Comparison of ENCODE assay signal across 9 cellular contexts in the genomic region with DNA sequence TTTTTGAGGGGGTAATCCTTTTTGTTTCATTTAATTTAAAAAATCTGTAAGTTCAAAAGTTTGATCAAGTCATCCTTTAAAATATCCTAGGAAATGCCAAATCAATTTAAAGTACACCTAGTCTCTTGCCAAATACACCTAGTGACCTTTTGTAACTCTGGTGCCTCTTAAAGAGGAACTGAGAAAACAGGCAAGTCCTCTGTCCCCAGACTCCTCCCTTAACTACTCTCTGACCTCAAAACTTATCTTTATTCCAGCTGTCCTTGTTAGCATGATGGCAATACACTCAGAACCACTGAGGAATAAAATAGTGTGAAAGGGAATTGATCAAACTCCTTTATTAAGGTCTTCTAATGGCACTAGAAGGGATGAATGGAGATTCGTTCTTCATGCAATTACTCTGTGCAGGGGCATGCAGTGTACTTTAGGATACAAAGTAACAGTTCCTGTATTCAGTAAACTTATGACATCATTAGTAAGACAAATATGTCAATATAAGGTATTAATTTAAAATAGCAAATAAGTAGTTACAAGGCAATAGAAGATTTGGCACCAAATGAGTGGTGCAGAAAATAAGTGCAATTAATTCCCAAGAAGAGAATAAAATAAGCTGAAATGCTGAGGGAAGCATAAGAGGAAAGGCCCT. TPM values are rescaled to one million over a fixed set of nuclear protein-coding genes. Genes with fewer than 3 reads are reported as not detected.
DNase-seq lines count a peak whose midpoint lies in the region; ATAC-seq and TF ChIP-seq lines count a peak whose summit lies in the region.
"Had no signal": no experiment of that assay in that cellular context is flagged by ENCODE, and none has a peak within 500 bp of the region (broad histone marks: within the 10 kb centered on the region; RNA-seq: fewer than 3 reads in every experiment).

No MANE protein-coding gene starts in this region.

- WGBS in heart right ventricle, 2 donors: 65 to 75% methylated on average over 1 of the region's 1 CpG

- no peaks in the 10 kb centered on the region for H3K9me3 ChIP-seq in heart right ventricle

- intact Hi-C loops in Right ventricle myocardium inferior (cut with DNase I): no loop called here
- intact Hi-C loops in activated CD4-positive, alpha-beta T cell treated with anti-CD3 and anti-CD28 coated beads, Interleukin-2, amount 10 ng/mL, durations not matched to agents 24 days and 14 days (cut with micrococcal nuclease): no loop called here
- intact Hi-C loops in heart right ventricle (cut with DNase I): no loop called here

- H3K4me1 ChIP-seq in heart right ventricle: peaks cover 0 to 67% (median 32%) of the 10 kb centered on the region in 9 donors

- peaks cover 0 to 14% (median 0%) of the 10 kb centered on the region in 7 donors for H3K27me3 ChIP-seq in heart right ventricle

- DNase-seq in GM13977 (ENCODE audit: low spot score) (peak; percentile 73), caudate nucleus (lab: John Stamatoyannopoulos, UW) (no peak), Right ventricle myocardium inferior (ENCODE audit: missing footprints) (no peak), heart right ventricle (no peak)
- DNase-seq in activated CD4-positive, alpha-beta T cell treated with anti-CD3 and anti-CD28 coated beads, Interleukin-2, amount 10 ng/mL, durations not matched to agents 24 days and 14 days: no peak
- DNase-seq: IMR-90 had no signal

- H3K4me3 Mint-ChIP-seq in brain: peak overlapping the region in 1 of 5 experiments; percentile 34
- no peak overlapping the region for H3K4me3 Mint-ChIP-seq in activated CD4-positive, alpha-beta T cell treated with anti-CD3 and anti-CD28 coated beads, Interleukin-2, amount 10 ng/mL, durations not matched to agents 24 days and 14 days

- peaks cover 38% of the 10 kb centered on the region for H3K4me1 Mint-ChIP-seq in brain
- H3K4me1 Mint-ChIP-seq in activated CD4-positive, alpha-beta T cell treated with anti-CD3 and anti-CD28 coated beads, Interleukin-2, amount 10 ng/mL, durations not matched to agents 24 days and 14 days: peaks cover 19% of the 10 kb centered on the region

- no peaks in the 10 kb centered on the region for H3K36me3 ChIP-seq in heart right ventricle

- H3K4me3 ChIP-seq in heart right ventricle: no peak overlapping the region

- H3K27ac ChIP-seq in caudate nucleus (ENCODE audit: low read depth, low read length) (no peak overlapping the region), heart right ventricle (peak overlapping the region in 2 of 10 donors; percentile 32)

- H3K27ac Mint-ChIP-seq in brain: peak overlapping the region in 4 of 5 experiments; percentile 14 to 68 (median 35)
- H3K27ac Mint-ChIP-seq in activated CD4-positive, alpha-beta T cell treated with anti-CD3 and anti-CD28 coated beads, Interleukin-2, amount 10 ng/mL, durations not matched to agents 24 days and 14 days: no peak overlapping the region

- H3K27me3 Mint-ChIP-seq in brain: peaks cover 13% of the 10 kb centered on the region
- peaks cover 32% of the 10 kb centered on the region for H3K27me3 Mint-ChIP-seq in activated CD4-positive, alpha-beta T cell treated with anti-CD3 and anti-CD28 coated beads, Interleukin-2, amount 10 ng/mL, durations not matched to agents 24 days and 14 days

- no peak for TF ChIP-seq CTCF in GM13977 (IDR thresholded peaks at IDR 0.05; ENCODE audit: extremely low read depth, insufficient read depth, missing control alignments)
- TF ChIP-seq CTCF in brain (conservative IDR thresholded peaks at IDR 0.05): no peak
- no peak for TF ChIP-seq CTCF in heart right ventricle (IDR thresholded peaks at IDR 0.05)

- in situ Hi-C loops in GM13977 (cut with MboI; ENCODE audit: low pct_unique_long_range_greater_than_20kb, low sequenced_read_pairs, unreplicated experiment): no loop called here

- H3K36me3 Mint-ChIP-seq in brain: no peaks in the 10 kb centered on the region
- H3K36me3 Mint-ChIP-seq in activated CD4-positive, alpha-beta T cell treated with anti-CD3 and anti-CD28 coated beads, Interleukin-2, amount 10 ng/mL, durations not matched to agents 24 days and 14 days (ENCODE audit: low read depth): peaks cover 2% of the 10 kb centered on the region

- H3K9me3 Mint-ChIP-seq in brain: no peaks in the 10 kb centered on the region
- H3K9me3 Mint-ChIP-seq in activated CD4-positive, alpha-beta T cell treated with anti-CD3 and anti-CD28 coated beads, Interleukin-2, amount 10 ng/mL, durations not matched to agents 24 days and 14 days: no peaks in the 10 kb centered on the region

- ATAC-seq in GM21515 (IDR thresholded peaks at IDR 0.05; ENCODE audit: unreplicated experiment): peak; percentile 86
- peak; percentile 77 for ATAC-seq in HG03354 (IDR thresholded peaks at IDR 0.05; ENCODE audit: poor library complexity, severe bottlenecking, unreplicated experiment)
- no peak for ATAC-seq in Right ventricle myocardium inferior
- no peak for ATAC-seq in heart right ventricle

RNA-seq across cellular contexts. Expression of gene FAR2, which starts 3.3 kb away (rescaled TPM):
- polyA plus RNA-seq in brain (ENCODE audit: insufficient read depth, low read depth, low replicate concordance) (4.8 TPM), heart right ventricle (1 to 10 TPM; 1.7 to 2.3 TPM)
- total RNA-seq in Right ventricle myocardium inferior (4.1 TPM), heart right ventricle (1 to 10 TPM; 1.4 to 6.7 (median 2.7) TPM)
- total RNA-seq in activated CD4-positive, alpha-beta T cell treated with anti-CD3 and anti-CD28 coated beads, Interleukin-2, amount 10 ng/mL, durations not matched to agents 24 days and 14 days: 4.4 and 5.2 TPM in 2 replicates

Comparison
In these comparisons a context has a peak if more than half of its experiments do, and no peak if none do; other contexts are left out.
1. ATAC-seq: peak in GM21515 (single experiment) and HG03354 (single experiment); none in Right ventricle myocardium inferior (single experiment) and heart right ventricle (0 of 8).